In the genomic region with DNA sequence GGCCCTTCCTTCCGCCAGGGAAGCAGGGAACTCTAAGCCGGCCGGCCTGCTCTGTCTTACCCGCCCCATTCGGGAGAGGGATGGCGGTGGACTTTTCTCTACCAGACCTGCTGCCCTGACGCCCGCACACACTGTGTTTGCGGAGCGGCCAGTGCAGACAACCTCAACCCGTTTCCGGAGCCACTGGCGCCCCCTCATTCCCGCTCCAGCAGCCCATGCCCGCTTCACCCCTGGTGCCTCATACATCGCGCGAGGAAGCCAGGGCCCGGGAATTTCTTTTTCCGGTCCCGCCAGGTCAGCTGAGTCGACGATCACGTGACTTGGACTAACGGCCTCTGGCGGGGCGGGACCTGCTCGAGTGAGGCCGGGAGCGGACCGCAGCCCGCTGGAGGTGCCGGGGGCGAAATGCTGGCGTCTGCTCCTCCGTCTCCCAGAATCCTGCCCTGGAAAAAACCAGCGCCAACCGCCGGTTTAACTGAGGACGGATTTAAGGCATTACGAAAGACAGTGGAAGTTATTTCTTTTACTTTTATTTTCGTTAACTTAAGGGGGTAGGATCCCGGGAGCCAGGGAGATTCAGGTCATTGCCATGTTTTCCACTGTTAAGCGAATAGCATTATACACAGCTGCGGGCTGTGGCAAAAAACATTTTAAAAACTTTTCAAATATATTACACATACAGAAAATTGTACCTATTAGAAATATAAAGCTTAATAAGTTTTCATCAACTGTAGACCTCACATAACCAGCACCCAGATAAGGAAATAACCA, we compare ENCODE assay signal across 1 cellular context.
TF ChIP-seq lines count a peak whose summit lies in the region.

No MANE protein-coding gene starts in this region.

TF ChIP-seq in IMR-90, 13 proteins besides CTCF, POLR2A, EP300 and RAD21 (continued from another document):
- TF ChIP-seq BHLHE40 (IDR thresholded peaks at IDR 0.05; ENCODE audit: low read depth, low read length): peak; percentile 41; the same call in 1 of the 2 replicates
